Comparison of ENCODE assay signal across 8 cellular contexts in the genomic region with DNA sequence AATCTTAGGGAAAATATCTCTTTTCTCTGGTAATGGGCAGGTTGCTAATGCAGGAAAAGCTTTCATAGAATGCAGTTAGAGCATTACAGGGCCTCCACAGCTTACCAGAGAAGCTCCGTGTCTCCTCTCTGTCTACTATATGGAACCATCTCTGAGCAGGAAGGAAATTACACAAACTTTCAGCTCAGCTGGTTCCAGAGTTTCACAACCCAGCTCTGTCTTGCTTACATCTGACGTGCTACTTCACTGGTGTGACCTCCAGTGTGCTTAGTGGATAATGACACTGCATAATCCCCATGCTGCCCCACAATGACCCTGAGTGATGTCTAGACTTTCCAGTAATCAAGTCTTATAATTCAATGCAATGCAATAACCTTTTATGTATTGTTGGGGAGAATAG. TPM values are rescaled to one million over a fixed set of nuclear protein-coding genes. Genes with fewer than 3 reads are reported as not detected.
A peak's percentile ranks its signal among the peaks of the same experiment; 100 is the strongest.
DNase-seq lines count a peak whose midpoint lies in the region; ATAC-seq and TF ChIP-seq lines count a peak whose summit lies in the region.

No MANE protein-coding gene starts in this region.

- H3K36me3 ChIP-seq in cardiac muscle cell (no peaks in the 10 kb centered on the region), endodermal cell (ENCODE audit: control insufficient read depth, insufficient read depth, low read length) (no peaks in the 10 kb centered on the region)

- no peak overlapping the region for H3K27ac ChIP-seq in cardiac muscle cell
- H3K27ac ChIP-seq in endodermal cell (ENCODE audit: low read depth, low read length), result no peak overlapping the region

- H3K27ac Mint-ChIP-seq in stimulated activated memory B cell treated with anti-CD40 and anti-IgM and Interleukin-4, amounts not matched to agents 10 μg/mL and 1 μg/mL and 100 μg/mL, for 72 hours, result peak overlapping the region; percentile 67
- H3K27ac Mint-ChIP-seq in chondrocyte (ENCODE audit: unreplicated experiment), result no peak overlapping the region
- H3K27ac Mint-ChIP-seq in endodermal cell, result no peak overlapping the region

- peak; percentile 6 for TF ChIP-seq CTCF in cardiac muscle cell (IDR thresholded peaks at IDR 0.05; ENCODE audit: low read depth, low read length)
- no peak for TF ChIP-seq CTCF in chondrocyte (IDR thresholded peaks at IDR 0.05)
- no peak for TF ChIP-seq CTCF in endodermal cell (conservative IDR thresholded peaks at IDR 0.05)

- H3K27me3 Mint-ChIP-seq in stimulated activated memory B cell treated with anti-CD40 and anti-IgM and Interleukin-4, amounts not matched to agents 10 μg/mL and 1 μg/mL and 100 μg/mL, for 72 hours, result no peaks in the 10 kb centered on the region
- no peaks in the 10 kb centered on the region for H3K27me3 Mint-ChIP-seq in chondrocyte (ENCODE audit: low read depth)
- H3K27me3 Mint-ChIP-seq in endodermal cell (ENCODE audit: insufficient read depth), result no peaks in the 10 kb centered on the region

- peak; percentile 72 for DNase-seq in SIG-M5 (lab: John Stamatoyannopoulos, UW)
- peak in 1 of 2 donors; percentile 93 for DNase-seq in cardiac muscle cell (ENCODE audit: low read depth in 1 of 2, low spot score in 1 of 2)
- DNase-seq in NCI-H1417 treated with DMSO at 0.1 percent for 48 hours (lab: John Stamatoyannopoulos, UW), result no peak
- no peak for DNase-seq in NCI-H146 (lab: John Stamatoyannopoulos, UW)
- DNase-seq in chondrocyte (ENCODE audit: low spot score), result no peak
- DNase-seq in endodermal cell, result no peak

- no peaks in the 10 kb centered on the region for H3K27me3 ChIP-seq in cardiac muscle cell
- no peaks in the 10 kb centered on the region for H3K27me3 ChIP-seq in endodermal cell (ENCODE audit: control insufficient read depth, insufficient read depth, low read length, poor library complexity, severe bottlenecking)

- no peak overlapping the region for H3K4me3 Mint-ChIP-seq in stimulated activated memory B cell treated with anti-CD40 and anti-IgM and Interleukin-4, amounts not matched to agents 10 μg/mL and 1 μg/mL and 100 μg/mL, for 72 hours
- H3K4me3 Mint-ChIP-seq in chondrocyte (ENCODE audit: unreplicated experiment) (no peak overlapping the region), endodermal cell (no peak overlapping the region)

- H3K4me1 ChIP-seq in cardiac muscle cell (ENCODE audit: low read depth) (peaks cover 7% of the 10 kb centered on the region), endodermal cell (ENCODE audit: control insufficient read depth, insufficient read depth, low read length) (peaks cover 5% of the 10 kb centered on the region)

- H3K36me3 Mint-ChIP-seq in stimulated activated memory B cell treated with anti-CD40 and anti-IgM and Interleukin-4, amounts not matched to agents 10 μg/mL and 1 μg/mL and 100 μg/mL, for 72 hours, result no peaks in the 10 kb centered on the region
- H3K36me3 Mint-ChIP-seq in chondrocyte (ENCODE audit: low read depth) (no peaks in the 10 kb centered on the region), endodermal cell (ENCODE audit: low read depth) (no peaks in the 10 kb centered on the region)

- ATAC-seq in GM21390 (IDR thresholded peaks at IDR 0.05; ENCODE audit: unreplicated experiment), result peak; percentile 26
- ATAC-seq in stimulated activated memory B cell treated with anti-CD40 and anti-IgM and Interleukin-4, amounts not matched to agents 10 μg/mL and 1 μg/mL and 100 μg/mL, for 72 hours, result peak; percentile 21

- no peak overlapping the region for H3K4me3 ChIP-seq in cardiac muscle cell
- H3K4me3 ChIP-seq in endodermal cell (ENCODE audit: low read length), result no peak overlapping the region

- 90 to 91% methylated on average over 2 of the region's 2 CpGs for WGBS in endodermal cell (ENCODE audit: insufficient coverage in 1 of 2, insufficient read length in 1 of 2), 2 experiments

- H3K4me1 Mint-ChIP-seq in stimulated activated memory B cell treated with anti-CD40 and anti-IgM and Interleukin-4, amounts not matched to agents 10 μg/mL and 1 μg/mL and 100 μg/mL, for 72 hours, result peaks cover 29% of the 10 kb centered on the region
- H3K4me1 Mint-ChIP-seq in chondrocyte (ENCODE audit: low read depth), result peaks cover 5% of the 10 kb centered on the region
- H3K4me1 Mint-ChIP-seq in endodermal cell, result peaks cover 16% of the 10 kb centered on the region

- H3K9me3 ChIP-seq in cardiac muscle cell (ENCODE audit: low read depth) (no peaks in the 10 kb centered on the region), endodermal cell (ENCODE audit: control insufficient read depth, low read length) (no peaks in the 10 kb centered on the region)

- H3K9ac ChIP-seq in endodermal cell (ENCODE audit: extremely low read depth, low read length, poor library complexity, severe bottlenecking), result no peak overlapping the region

- H3K9me3 Mint-ChIP-seq in stimulated activated memory B cell treated with anti-CD40 and anti-IgM and Interleukin-4, amounts not matched to agents 10 μg/mL and 1 μg/mL and 100 μg/mL, for 72 hours, result no peaks in the 10 kb centered on the region
- H3K9me3 Mint-ChIP-seq in chondrocyte (ENCODE audit: low read depth) (peaks cover 4% of the 10 kb centered on the region), endodermal cell (no peaks in the 10 kb centered on the region)

RNA-seq across cellular contexts. Expression of a gene that starts 4.3 kb away (rescaled TPM):
- total RNA-seq in cardiac muscle cell, result 5.6 and 14.5 TPM in 2 replicates
- polyA plus RNA-seq in cardiac muscle cell, result 9.8 and 15.0 TPM in 2 replicates
- total RNA-seq in chondrocyte, result 9.0 to 13.6 TPM (median 10.6 TPM) in 3 replicates
- 10 to 100 TPM; 14.1 to 14.8 TPM for total RNA-seq in endodermal cell
- polyA plus RNA-seq in endodermal cell (2013, experiment 1 of 2), result 15.6 TPM
- polyA plus RNA-seq in endodermal cell (2013, experiment 2 of 2), result 11.9 TPM
